ENCODE assay signal across 8 cellular contexts in genomic region chr1:40532844-40533424, GRCh38. TPM values are rescaled to one million over a fixed set of nuclear protein-coding genes. Genes with fewer than 3 reads are reported as not detected.
DNase-seq lines count a peak whose midpoint lies in the region; ATAC-seq and TF ChIP-seq lines count a peak whose summit lies in the region.

No MANE protein-coding gene starts in this region.

- H3K9me3 ChIP-seq in BE2C (no peaks in the 10 kb centered on the region), T-helper 17 cell (ENCODE audit: control insufficient read depth, low read length, poor library complexity, severe bottlenecking) (no peaks in the 10 kb centered on the region), neuronal stem cell (replicated peaks in 1 of 2; ENCODE audit: control insufficient read depth in 2 of 2, insufficient read depth in 1 of 2, low read depth in 1 of 2, low read length in 2 of 2) (peaks cover 3 to 8% of the 10 kb centered on the region in 2 donors)

- H3K36me3 ChIP-seq in BE2C = no peaks in the 10 kb centered on the region
- peaks cover 0 to 2% of the 10 kb centered on the region in 2 donors for H3K36me3 ChIP-seq in neuronal stem cell (replicated peaks in 1 of 2; ENCODE audit: control insufficient read depth in 2 of 2, insufficient read depth in 2 of 2, low read length in 2 of 2)

- peak overlapping the region; percentile 9 for H3K4me3 Mint-ChIP-seq in T-helper 17 cell

- H3K9ac ChIP-seq in neuronal stem cell (ENCODE audit: low read depth, low read length, poor library complexity) = no peak overlapping the region

- H2BK5ac ChIP-seq in neuronal stem cell (ENCODE audit: low read length) = no peak overlapping the region

- H2BK15ac ChIP-seq in neuronal stem cell (ENCODE audit: low read length) = no peak overlapping the region

- H3K4ac ChIP-seq in neuronal stem cell (ENCODE audit: low read length) = no peak overlapping the region

- no peak overlapping the region for H3K14ac ChIP-seq in neuronal stem cell (ENCODE audit: low read length)

- peaks cover 4% of the 10 kb centered on the region for H3K36me3 Mint-ChIP-seq in T-helper 17 cell (ENCODE audit: low read depth)

- H3K23ac ChIP-seq in neuronal stem cell (ENCODE audit: low read depth, low read length, poor library complexity) = no peak overlapping the region

- H2AFZ ChIP-seq in neuronal stem cell (ENCODE audit: low read length) = no peak overlapping the region

- no peak overlapping the region for H4K8ac ChIP-seq in neuronal stem cell (ENCODE audit: low read depth, low read length)

- H4K91ac ChIP-seq in neuronal stem cell (ENCODE audit: low read depth, low read length, poor library complexity) = no peak overlapping the region

- TF ChIP-seq POLR2A in erythroblast (IDR thresholded peaks at IDR 0.05; ENCODE audit: low read length) = no peak

- H3K4me1 ChIP-seq in BE2C (no peaks in the 10 kb centered on the region), neuronal stem cell (ENCODE audit: control insufficient read depth in 2 of 2, insufficient read depth in 1 of 2, low read depth in 1 of 2, low read length in 2 of 2) (peaks cover 0 to 3% of the 10 kb centered on the region in 2 donors)

- H2BK120ac ChIP-seq in neuronal stem cell (ENCODE audit: low read depth, low read length) = no peak overlapping the region

- H3K27ac ChIP-seq in neuronal stem cell (replicated peaks; ENCODE audit: low read length) = no peak overlapping the region

- no peak overlapping the region for H2BK12ac ChIP-seq in neuronal stem cell (ENCODE audit: low read length)

- no peak overlapping the region for H3K4me2 ChIP-seq in neuronal stem cell (ENCODE audit: insufficient read depth, low read length, poor library complexity, severe bottlenecking)

- no peaks in the 10 kb centered on the region for H3K79me1 ChIP-seq in neuronal stem cell (ENCODE audit: low read depth, low read length)

- H3K27me3 ChIP-seq in BE2C = no peaks in the 10 kb centered on the region
- no peaks in the 10 kb centered on the region for H3K27me3 ChIP-seq in neuronal stem cell (ENCODE audit: control insufficient read depth in 3 of 3, insufficient read depth in 3 of 3, low read depth in 1 of 3, low read length in 3 of 3)

- peaks cover 20% of the 10 kb centered on the region for H3K4me1 Mint-ChIP-seq in T-helper 17 cell

- no peak overlapping the region for H2AK5ac ChIP-seq in neuronal stem cell (ENCODE audit: low read depth, low read length)

- ATAC-seq in T-helper 17 cell (no peak), HG03378 (IDR thresholded peaks at IDR 0.05; ENCODE audit: unreplicated experiment) (no peak)

- H3K18ac ChIP-seq in neuronal stem cell (ENCODE audit: low read length) = no peak overlapping the region

- H3K27me3 Mint-ChIP-seq in T-helper 17 cell = no peaks in the 10 kb centered on the region

- no peak overlapping the region for H3K4me3 ChIP-seq in BE2C (ENCODE audit: low read depth, low read length)
- no peak overlapping the region for H3K4me3 ChIP-seq in neuronal stem cell (ENCODE audit: low read length in 2 of 2)

- peak overlapping the region; percentile 95 for H3K27ac Mint-ChIP-seq in T-helper 17 cell

- TF ChIP-seq CTCF in BE2C (IDR thresholded peaks at IDR 0.05; ENCODE audit: low read depth, low read length) (peak; percentile 68), GM12873 (IDR thresholded peaks at IDR 0.05; ENCODE audit: insufficient read depth, low read depth, low read length, missing control alignments) (peak; percentile 79)

- peak; percentile 16 for DNase-seq in BE2C
- peak; percentile 19 for DNase-seq in NCI-H1694 (lab: John Stamatoyannopoulos, UW)
- DNase-seq in T-helper 17 cell = no peak
- peak; percentile 70 to 72 for DNase-seq in erythroblast (lab: John Stamatoyannopoulos, UW)
- peak; percentile 23 for DNase-seq in neuronal stem cell (ENCODE audit: low spot score)
- DNase-seq in occipital lobe (lab: John Stamatoyannopoulos, UW) = no peak

RNA-seq across cellular contexts. Expression of gene ZNF684, which starts 1.5 kb away (rescaled TPM):
- 2.7 TPM for polyA plus RNA-seq in BE2C (2012; ENCODE audit: insufficient read depth, insufficient read length, low read depth)
- total RNA-seq in T-helper 17 cell = 1 to 10 TPM; 3.3 to 4.7 TPM
- polyA plus RNA-seq in neuronal stem cell (2013, experiment 1 of 2) = 4.4 TPM
- polyA plus RNA-seq in neuronal stem cell (2013, experiment 2 of 2) = 4.5 TPM
- 6.1 TPM for total RNA-seq in occipital lobe

RNA-seq across cellular contexts. Expression of gene EXO5, which starts 24.4 kb away (rescaled TPM):
- 2.5 TPM for polyA plus RNA-seq in BE2C (2012; ENCODE audit: insufficient read depth, insufficient read length, low read depth)
- total RNA-seq in T-helper 17 cell = 1 to 10 TPM; 4.4 to 7.4 TPM
- polyA plus RNA-seq in neuronal stem cell (2013, experiment 1 of 2) = 3.6 TPM
- polyA plus RNA-seq in neuronal stem cell (2013, experiment 2 of 2) = 3.9 TPM
- 19.2 TPM for total RNA-seq in occipital lobe

RNA-seq across cellular contexts. Expression of gene ZFP69, which starts 55.8 kb away (rescaled TPM):
- polyA plus RNA-seq in BE2C (2012; ENCODE audit: insufficient read depth, insufficient read length, low read depth) = 0.56 TPM
- 1 to 10 TPM; 3.1 to 3.4 TPM for total RNA-seq in T-helper 17 cell
- polyA plus RNA-seq in neuronal stem cell (2013, experiment 1 of 2) = 3.7 TPM
- polyA plus RNA-seq in neuronal stem cell (2013, experiment 2 of 2) = 4.4 TPM
- total RNA-seq in occipital lobe = 15.1 TPM

Comparison
In these comparisons a context has a peak if more than half of its experiments do, and no peak if none do; other contexts are left out.
1. DNase-seq: peak in BE2C (single experiment), NCI-H1694 (single experiment), erythroblast (2 of 2) and neuronal stem cell (single experiment); none in T-helper 17 cell (0 of 3) and occipital lobe (single experiment).